In the genomic region with DNA sequence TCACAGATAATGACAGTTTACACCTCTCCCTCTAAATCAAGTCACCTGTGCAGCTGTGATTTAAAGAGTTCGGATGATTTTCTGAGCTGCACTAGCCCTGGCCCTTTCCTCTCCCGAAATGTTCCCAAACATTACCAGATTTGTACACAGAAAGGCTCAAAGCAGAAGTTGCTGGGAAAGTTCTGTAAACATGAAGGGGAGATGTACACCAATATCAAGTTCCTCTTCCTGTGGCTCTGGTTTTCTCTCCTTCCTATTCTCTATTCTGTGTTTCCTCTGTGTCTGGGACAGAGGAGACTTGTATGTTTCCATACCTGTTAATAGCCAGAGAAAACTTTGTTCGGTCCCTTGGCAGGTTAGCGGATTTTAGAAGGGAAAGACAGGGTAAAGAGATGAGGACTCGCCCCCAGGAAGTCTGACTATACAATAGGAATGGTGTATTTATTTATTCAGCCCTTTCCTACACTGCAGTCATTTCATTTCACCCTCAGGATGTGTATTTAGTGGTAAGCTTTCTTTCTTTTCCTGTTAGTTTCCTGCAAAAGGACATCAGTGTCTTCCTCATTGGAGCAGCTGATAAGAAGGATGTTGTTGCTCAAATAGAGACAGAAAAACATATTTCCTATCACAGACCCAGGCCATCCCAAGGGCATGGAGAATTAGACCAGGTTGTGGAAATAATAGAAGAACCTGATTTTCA, we compare ENCODE assay signal across 9 cellular contexts. TPM values are rescaled to one million over a fixed set of nuclear protein-coding genes. Genes with fewer than 3 reads are reported as not detected.
DNase-seq lines count a peak whose midpoint lies in the region; ATAC-seq and TF ChIP-seq lines count a peak whose summit lies in the region.
"Had no signal": no experiment of that assay in that cellular context is flagged by ENCODE, and none has a peak within 500 bp of the region (broad histone marks: within the 10 kb centered on the region; RNA-seq: fewer than 3 reads in every experiment).

No MANE protein-coding gene starts in this region.

- H3K27me3 Mint-ChIP-seq in nephron (ENCODE audit: low read depth): no peaks in the 10 kb centered on the region

- no TSS peak for BruUV-seq in A673 (replicated peaks; lab: Mats Ljungman, UMichigan)

- no peaks in the 10 kb centered on the region for H3K9me3 Mint-ChIP-seq in nephron

- no peaks in the 10 kb centered on the region for H3K36me3 Mint-ChIP-seq in nephron (ENCODE audit: low read depth)

- no peaks in the 10 kb centered on the region for H3K27me3 ChIP-seq in A673 (replicated peaks; ENCODE audit: insufficient read depth, low read depth, low read length, poor library complexity)

- CTCF ChIA-PET in A673 (lab: Charles Lee): interaction anchor here (0.5 kb wide), 1 partner anchor 116 kb away, joined by 3 read pairs; no protein-coding TSS in a partner anchor

- POLR2A ChIA-PET in A673 (lab: Charles Lee; ENCODE audit: low non-redundant PET): no interaction called here

- H3K4me1 Mint-ChIP-seq in nephron: peaks cover 27% of the 10 kb centered on the region

- no peaks in the 10 kb centered on the region for H3K36me3 ChIP-seq in A673 (ENCODE audit: insufficient read depth, low read length, poor library complexity, severe bottlenecking)

- intact Hi-C loops in A673 (cut with micrococcal nuclease; ENCODE audit: unreplicated experiment): no loop called here

- no peak overlapping the region for H3K27ac ChIP-seq in A673 (ENCODE audit: low read depth, low read length, poor library complexity, severe bottlenecking)

- H3K27ac Mint-ChIP-seq in nephron: peak overlapping the region in 2 of 3 experiments; percentile 49 to 61

- no peak overlapping the region for H3K4me3 ChIP-seq in A673 (ENCODE audit: low read depth, low read length, poor library complexity, severe bottlenecking)

- peak; percentile 69 for DNase-seq in EH (ENCODE audit: low read depth)
- DNase-seq in NCI-H69 (lab: John Stamatoyannopoulos, UW): peak; percentile 23
- DNase-seq in dermis blood vessel endothelial cell: peak; percentile 49
- DNase-seq in NCI-H1417 treated with DMSO at 0.1 percent for 48 hours (lab: John Stamatoyannopoulos, UW): no peak
- DNase-seq in effector CD8-positive, alpha-beta T cell (lab: John Stamatoyannopoulos, UW): no peak
- no peak for DNase-seq in A673 (ENCODE audit: low spot score)
- DNase-seq: small intestine had no signal

- TF ChIP-seq CTCF in nephron (IDR thresholded peaks at IDR 0.05; ENCODE audit: unreplicated experiment in 3 of 3) (no peak), A673 (conservative IDR thresholded peaks at IDR 0.05; ENCODE audit: low read depth, low read length) (no peak)

- no peak for ATAC-seq in GM21529 (IDR thresholded peaks at IDR 0.05; ENCODE audit: unreplicated experiment)

- H3K4me1 ChIP-seq in A673 (ENCODE audit: insufficient read depth, low read length, poor library complexity, severe bottlenecking): peaks cover 28% of the 10 kb centered on the region

- H3K4me3 Mint-ChIP-seq in nephron: no peak overlapping the region

- H3K9me3 ChIP-seq in A673 (ENCODE audit: low read depth, low read length, poor library complexity, severe bottlenecking): no peaks in the 10 kb centered on the region

RNA-seq across cellular contexts. Expression of a gene that starts 7.6 kb away (rescaled TPM):
- 46.3 and 81.6 TPM in 2 replicates for total RNA-seq in dermis blood vessel endothelial cell
- 46.3 and 59.8 TPM in 2 replicates for total RNA-seq in A673 (2021)

RNA-seq across cellular contexts. Expression of a gene that starts 24.8 kb away (rescaled TPM):
- total RNA-seq in dermis blood vessel endothelial cell (27.0 and 31.0 TPM in 2 replicates), A673 (2021) (27.8 and 29.3 TPM in 2 replicates)

Comparison
In these comparisons a context has a peak if more than half of its experiments do, and no peak if none do; other contexts are left out.
1. DNase-seq: peak in EH (single experiment), NCI-H69 (single experiment) and dermis blood vessel endothelial cell (single experiment); none in NCI-H1417 treated with DMSO at 0.1 percent for 48 hours (single experiment), effector CD8-positive, alpha-beta T cell (single experiment) and A673 (single experiment).